ENCODE assay signal across 14 cellular contexts in the genomic region with DNA sequence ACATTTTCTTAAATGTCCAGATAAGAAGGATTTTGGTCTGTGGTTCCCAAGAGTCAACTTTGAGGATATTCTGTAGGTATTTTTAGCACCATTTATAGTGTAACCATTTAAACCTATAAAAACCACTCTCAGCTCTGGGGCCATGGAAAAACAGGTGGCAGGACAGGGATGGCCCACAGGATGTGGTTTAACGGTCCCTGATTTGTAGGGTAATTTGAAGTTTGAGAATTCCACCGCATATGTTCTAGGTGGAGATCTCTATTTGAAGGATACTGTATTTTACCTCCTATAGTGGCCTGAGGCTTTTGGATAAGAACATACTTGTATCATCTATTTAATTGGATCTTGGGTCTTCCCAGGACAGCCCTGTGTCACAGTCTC.
"Had no signal": no experiment of that assay in that cellular context is flagged by ENCODE, and none has a peak within 500 bp of the region (broad histone marks: within the 10 kb centered on the region; RNA-seq: fewer than 3 reads in every experiment).

No MANE protein-coding gene starts in this region.

- H3K4me3 ChIP-seq: ascending aorta, breast epithelium had no signal

- H3K27ac ChIP-seq: ascending aorta, breast epithelium had no signal

- H3K9me3 ChIP-seq: ascending aorta had no signal

- H3K4me1 ChIP-seq: ascending aorta, breast epithelium had no signal

- DNase-seq: activated CD4-positive, alpha-beta memory T cell treated with anti-CD3 and anti-CD28 coated beads for 36 hours; activated CD8-positive, alpha-beta memory T cell treated with anti-CD3 and anti-CD28 coated beads, Interleukin-2, amount 10 ng/mL, durations not matched to agents 7 days and 5 days; activated naive CD4-positive, alpha-beta T cell treated with anti-CD3 and anti-CD28 coated beads for 36 hours; activated T-cell treated with anti-CD3 and anti-CD28 coated beads, Interleukin-2, amount 50 U/mL, for 1 hour; erythroblast; islet precursor cell; naive B cell; stimulated activated CD4-positive, alpha-beta T cell treated with anti-CD3 and anti-CD28 coated beads, Interleukin-4, amount 100 ng/mL, for 1 hour; stimulated activated naive CD8-positive, alpha-beta T cell treated with anti-CD3 and anti-CD28 coated beads, Interleukin-15, Interleukin-2, amounts not matched to agents 100 U/mL and 50 U/mL, for 24 hours; T-helper 1 cell; T1000; trophoblast cell had no signal

- H3K27me3 ChIP-seq: ascending aorta, breast epithelium had no signal

- H3K36me3 ChIP-seq: ascending aorta, breast epithelium had no signal
